ENCODE assay signal across 18 cellular contexts in genomic region chr3:136008732-136009456, GRCh38. TPM values are rescaled to one million over a fixed set of nuclear protein-coding genes. Genes with fewer than 3 reads are reported as not detected.
"Had no signal": no experiment of that assay in that cellular context is flagged by ENCODE, and none has a peak within 500 bp of the region (broad histone marks: within the 10 kb centered on the region; RNA-seq: fewer than 3 reads in every experiment).

No MANE protein-coding gene starts in this region.

- H3K27me3 ChIP-seq: tibial nerve, uterus had no signal

- H3K9me3 ChIP-seq: left ventricle myocardium inferior, tibial nerve, uterus had no signal

- H3K4me3 Mint-ChIP-seq: activated CD4-positive, alpha-beta memory T cell treated with anti-CD3 and anti-CD28 coated beads for 36 hours; activated CD4-positive, alpha-beta T cell treated with anti-CD3 and anti-CD28 coated beads for 36 hours; activated naive CD8-positive, alpha-beta T cell; activated T-helper 1 cell treated with anti-CD3 and anti-CD28 coated beads, Interleukin-12 subunit alpha, Interleukin-12 subunit beta, Interleukin-2, Interleukin-4 antibody, amounts not matched to agents 30 ng/mL and 10 ng/mL and 1 ng/mL, durations not matched to agents 14 hours and 24 hours and 36 hours; dendritic cell treated with granulocyte-macrophage colony-stimulating factor and Interleukin-4, amounts not matched to agents 40 ng/mL and 50 ng/mL, for 4 days; neural crest cell had no signal

- H3K4me3 ChIP-seq: left ventricle myocardium inferior, tibial nerve, uterus had no signal

- H3K36me3 Mint-ChIP-seq: activated CD4-positive, alpha-beta memory T cell treated with anti-CD3 and anti-CD28 coated beads for 36 hours had no signal

- DNase-seq: activated CD4-positive, alpha-beta memory T cell treated with anti-CD3 and anti-CD28 coated beads for 36 hours; activated CD4-positive, alpha-beta T cell treated with anti-CD3 and anti-CD28 coated beads for 36 hours; activated gamma-delta T cell treated with Interleukin-2 at 50 U/mL for 16 hours; activated T-cell treated with anti-CD3 and anti-CD28 coated beads for 4 hours; amniotic stem cell; effector CD8-positive, alpha-beta T cell; left ventricle myocardium inferior; mammary epithelial cell; stimulated activated CD4-positive, alpha-beta T cell treated with anti-CD3 and anti-CD28 coated beads, Interleukin-2, amount 100 ng/mL, for 24 hours; stimulated activated naive CD8-positive, alpha-beta T cell treated with anti-CD3 and anti-CD28 coated beads, Interleukin-15, Interleukin-2, amounts not matched to agents 100 U/mL and 50 U/mL, for 24 hours; uterus had no signal

- H3K4me1 Mint-ChIP-seq: activated CD4-positive, alpha-beta T cell treated with anti-CD3 and anti-CD28 coated beads for 36 hours; neural crest cell had no signal

- H3K27ac Mint-ChIP-seq: activated CD4-positive, alpha-beta memory T cell treated with anti-CD3 and anti-CD28 coated beads for 36 hours; activated CD4-positive, alpha-beta T cell treated with anti-CD3 and anti-CD28 coated beads for 36 hours; activated naive CD8-positive, alpha-beta T cell; activated T-helper 1 cell treated with anti-CD3 and anti-CD28 coated beads, Interleukin-12 subunit alpha, Interleukin-12 subunit beta, Interleukin-2, Interleukin-4 antibody, amounts not matched to agents 30 ng/mL and 10 ng/mL and 1 ng/mL, durations not matched to agents 14 hours and 24 hours and 36 hours; dendritic cell treated with granulocyte-macrophage colony-stimulating factor and Interleukin-4, amounts not matched to agents 40 ng/mL and 50 ng/mL, for 4 days; progenitor cell of endocrine pancreas had no signal

- H3K4me1 ChIP-seq: left ventricle myocardium inferior, tibial nerve, uterus had no signal

- H3K27me3 Mint-ChIP-seq: dendritic cell treated with granulocyte-macrophage colony-stimulating factor and Interleukin-4, amounts not matched to agents 40 ng/mL and 50 ng/mL, for 4 days; progenitor cell of endocrine pancreas had no signal

- H3K27ac ChIP-seq: left ventricle myocardium inferior, tibial nerve, uterus had no signal

- H3K36me3 ChIP-seq: left ventricle myocardium inferior, uterus had no signal

- H3K9me3 Mint-ChIP-seq: activated CD4-positive, alpha-beta memory T cell treated with anti-CD3 and anti-CD28 coated beads for 36 hours; activated T-helper 1 cell treated with anti-CD3 and anti-CD28 coated beads, Interleukin-12 subunit alpha, Interleukin-12 subunit beta, Interleukin-2, Interleukin-4 antibody, amounts not matched to agents 30 ng/mL and 10 ng/mL and 1 ng/mL, durations not matched to agents 14 hours and 24 hours and 36 hours had no signal

RNA-seq across cellular contexts. Expression of gene PPP2R3A, which starts 43.4 kb away (rescaled TPM):
- total RNA-seq: activated T-helper 1 cell treated with anti-CD3 and anti-CD28 coated beads, Interleukin-12 subunit alpha, Interleukin-12 subunit beta, Interleukin-2, Interleukin-4 antibody, amounts not matched to agents 30 ng/mL and 10 ng/mL and 1 ng/mL, durations not matched to agents 14 hours and 24 hours and 36 hours; T-helper 2 cell treated with Interferon-gamma antibody and Interleukin-4, amounts not matched to agents 100 ng/mL and 5 ng/mL, for 36 hours had no signal
